Comparison of ENCODE assay signal across 33 cellular contexts in genomic region chr1:121566346-121566745, GRCh38.
"Had no signal": no experiment of that assay in that cellular context is flagged by ENCODE, and none has a peak within 500 bp of the region (broad histone marks: within the 10 kb centered on the region; RNA-seq: fewer than 3 reads in every experiment).

No MANE protein-coding gene starts in this region.

- ATAC-seq: activated CD4-positive, CD25-positive, alpha-beta regulatory T cell treated with anti-CD3 and anti-CD28 coated beads, Interleukin-2, amount 50 U/mL, for 24 hours; activated CD8-positive, alpha-beta T cell treated with anti-CD3 and anti-CD28 coated beads for 36 hours; activated T-cell treated with anti-CD3 and anti-CD28 coated beads, Interleukin-2, amount 50 U/mL, for 4 hours; activated T-helper 17 cell treated with anti-CD3 and anti-CD28 coated beads, Interleukin-2, amount 50 U/mL, for 72 hours; effector memory CD8-positive, alpha-beta T cell; foreskin keratinocyte; gastrocnemius medialis; heart right ventricle; T-helper 17 cell had no signal

- FAIRE-seq: astrocyte, colon had no signal

- H3K36me3 ChIP-seq: brain microvascular endothelial cell, esophagus muscularis mucosa, gastrocnemius medialis, heart right ventricle, WERI-Rb-1 had no signal

- H3K27ac ChIP-seq: brain microvascular endothelial cell, esophagus muscularis mucosa, foreskin keratinocyte, gastrocnemius medialis, heart right ventricle, WERI-Rb-1 had no signal

- H3K4me3 ChIP-seq: esophagus muscularis mucosa, gastrocnemius medialis, heart right ventricle had no signal

- H3K9me3 ChIP-seq: esophagus muscularis mucosa, gastrocnemius medialis, heart right ventricle had no signal

- H3K27me3 ChIP-seq: brain microvascular endothelial cell, esophagus muscularis mucosa, foreskin keratinocyte, gastrocnemius medialis had no signal

- DNase-seq: activated B cell treated with CpG ODN at 0.5 μM for 24 hours; activated CD4-positive, alpha-beta T cell treated with anti-CD3 and anti-CD28 coated beads for 48 hours; activated CD4-positive, alpha-beta T cell treated with anti-CD3 and anti-CD28 coated beads, Interleukin-2, amount 50 U/mL, for 1 hour; activated CD4-positive, alpha-beta T cell treated with anti-CD3 and anti-CD28 coated beads, Interleukin-2, amount 50 U/mL, for 48 hours; activated CD8-positive, alpha-beta memory T cell treated with anti-CD3 and anti-CD28 coated beads for 24 hours; activated CD8-positive, alpha-beta T cell treated with anti-CD3 and anti-CD28 coated beads for 36 hours; activated effector memory CD4-positive, alpha-beta T cell treated with Interleukin-2 at 50 U/mL for 16 hours; activated gamma-delta T cell treated with Interleukin-2 at 50 U/mL for 16 hours; activated naive CD4-positive, alpha-beta T cell treated with anti-CD3 and anti-CD28 coated beads, Interleukin-2, amount 50 U/mL, for 16 hours; activated naive CD4-positive, alpha-beta T cell treated with Interleukin-2 at 50 U/mL for 16 hours; activated T-cell treated with anti-CD3 and anti-CD28 coated beads, Interleukin-2, amount 50 U/mL, for 4 hours; amniotic stem cell; anterior cingulate cortex; brain microvascular endothelial cell; caudate nucleus; cortex of kidney; dermis blood vessel endothelial cell; effector CD4-positive, alpha-beta T cell; effector memory CD8-positive, alpha-beta T cell; erythroblast; foreskin keratinocyte; gastrocnemius medialis; glutamatergic neuron; heart right ventricle; T-helper 1 cell; T-helper 17 cell; T1000; WERI-Rb-1 had no signal

- H3K4me1 ChIP-seq: esophagus muscularis mucosa, foreskin keratinocyte, gastrocnemius medialis, heart right ventricle had no signal
